8 cellular contexts compared by ENCODE assay signal in the genomic region with DNA sequence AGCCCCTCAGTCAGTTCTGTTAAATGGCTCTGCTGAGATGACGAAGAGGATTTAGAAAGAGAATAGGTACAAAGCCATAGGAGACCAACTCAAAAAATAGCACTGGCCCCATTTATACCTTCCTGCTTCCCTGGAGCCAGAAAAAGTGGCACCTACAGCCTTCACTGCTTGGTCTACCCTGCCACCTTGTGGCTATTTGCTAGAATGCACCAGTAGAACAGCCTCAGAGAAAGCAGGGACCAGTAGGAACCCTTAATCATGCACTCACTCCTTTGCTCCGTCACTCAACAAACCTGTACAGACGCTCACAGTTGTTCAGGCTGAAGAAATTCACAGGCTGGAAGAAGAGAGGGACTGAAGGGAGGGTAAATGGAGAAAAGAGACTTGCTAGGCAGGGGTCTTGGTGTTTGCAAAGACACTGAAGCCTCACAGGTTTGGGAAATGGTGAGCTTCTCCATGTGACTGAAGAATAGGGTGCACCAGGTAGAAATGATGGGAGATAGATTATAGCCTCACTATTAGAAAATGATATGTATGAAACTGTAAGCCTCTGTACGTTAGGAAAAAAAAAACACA. TPM values are rescaled to one million over a fixed set of nuclear protein-coding genes. Genes with fewer than 3 reads are reported as not detected.
DNase-seq lines count a peak whose midpoint lies in the region; ATAC-seq and TF ChIP-seq lines count a peak whose summit lies in the region.

No MANE protein-coding gene starts in this region.

- H3F3A ChIP-seq in DOHH2 (ENCODE audit: control insufficient read depth, insufficient read depth): peaks cover 20% of the 10 kb centered on the region
- no peaks in the 10 kb centered on the region for H3F3A ChIP-seq in PC-3 (ENCODE audit: low read length, unreplicated experiment)

- no peaks in the 10 kb centered on the region for H3K9me3 Mint-ChIP-seq in activated T-cell treated with anti-CD3 and anti-CD28 coated beads, Interleukin-2, amount 50 U/mL, for 24 hours

- H3K27ac Mint-ChIP-seq in activated T-cell treated with anti-CD3 and anti-CD28 coated beads, Interleukin-2, amount 50 U/mL, for 24 hours: no peak overlapping the region

- no peak for TF ChIP-seq POLR2A in thyroid gland (IDR thresholded peaks at IDR 0.05)

- H3K14ac ChIP-seq in neuronal stem cell (ENCODE audit: low read length): no peak overlapping the region

- POLR2A ChIA-PET in PC-3 (lab: Charles Lee; ENCODE audit: unreplicated experiment): no interaction called here

- H4K8ac ChIP-seq in neuronal stem cell (ENCODE audit: low read depth, low read length): no peak overlapping the region

- H3K4me3 Mint-ChIP-seq in activated T-cell treated with anti-CD3 and anti-CD28 coated beads, Interleukin-2, amount 50 U/mL, for 24 hours: no peak overlapping the region

- no peak overlapping the region for H2BK120ac ChIP-seq in neuronal stem cell (ENCODE audit: low read depth, low read length)

- H2AFZ ChIP-seq in PC-3 (ENCODE audit: low read length) (peak overlapping the region; percentile 68), neuronal stem cell (ENCODE audit: low read length) (no peak overlapping the region)

- H3K9me2 ChIP-seq in DOHH2 (replicated peaks; ENCODE audit: control insufficient read depth, low read length) (no peaks in the 10 kb centered on the region), PC-3 (replicated peaks; ENCODE audit: low read length) (no peaks in the 10 kb centered on the region)

- H3K27me3 ChIP-seq in DOHH2 (ENCODE audit: control insufficient read depth, low read length) (no peaks in the 10 kb centered on the region), PC-3 (ENCODE audit: low read length) (no peaks in the 10 kb centered on the region), neuronal stem cell (ENCODE audit: control insufficient read depth in 3 of 3, insufficient read depth in 3 of 3, low read depth in 1 of 3, low read length in 3 of 3) (peaks cover 0 to 5% (median 0%) of the 10 kb centered on the region in 3 experiments), thyroid gland (no peaks in the 10 kb centered on the region)

- H3K4me3 ChIP-seq in DOHH2 (ENCODE audit: low read length) (no peak overlapping the region), PC-3 (ENCODE audit: low read length) (no peak overlapping the region), neuronal stem cell (ENCODE audit: low read length in 2 of 2) (no peak overlapping the region), thyroid gland (replicated peaks in 1 of 3) (no peak overlapping the region)

- peaks cover 14% of the 10 kb centered on the region for H3K4me1 Mint-ChIP-seq in activated T-cell treated with anti-CD3 and anti-CD28 coated beads, Interleukin-2, amount 50 U/mL, for 24 hours (ENCODE audit: low read depth)

- H3K79me1 ChIP-seq in neuronal stem cell (ENCODE audit: low read depth, low read length): no peaks in the 10 kb centered on the region

- ATAC-seq in GM21737 (IDR thresholded peaks at IDR 0.05; ENCODE audit: unreplicated experiment) (peak; percentile 88), PC-3 (peak; percentile 87)

- H3K9ac ChIP-seq in PC-3 (ENCODE audit: low read length): no peak overlapping the region
- H3K9ac ChIP-seq in neuronal stem cell (ENCODE audit: low read depth, low read length, poor library complexity): no peak overlapping the region

- TF ChIP-seq CTCF in DOHH2 (IDR thresholded peaks at IDR 0.05; ENCODE audit: low read depth, low read length, poor library complexity, severe bottlenecking) (peak; percentile 95), PC-3 (conservative IDR thresholded peaks at IDR 0.05; ENCODE audit: low read depth, low read length) (peak; percentile 97), thyroid gland (IDR thresholded peaks at IDR 0.05) (peak; percentile 75 to 95 (median 93))

- intact Hi-C loops in PC-3 (cut with micrococcal nuclease): loop anchor here (1.0 to 2.0 kb wide), 5 partner anchors 35 to 602 kb away; no protein-coding TSS in a partner anchor
- intact Hi-C loops in thyroid gland (cut with DNase I): no loop called here

- H3K4me1 ChIP-seq in DOHH2 (ENCODE audit: control insufficient read depth, low read length): peaks cover 13% of the 10 kb centered on the region
- H3K4me1 ChIP-seq in PC-3 (ENCODE audit: insufficient read depth, low read length): peaks cover 7% of the 10 kb centered on the region; the same call in 1 of the 2 replicates
- no peaks in the 10 kb centered on the region for H3K4me1 ChIP-seq in neuronal stem cell (ENCODE audit: control insufficient read depth in 2 of 2, insufficient read depth in 1 of 2, low read depth in 1 of 2, low read length in 2 of 2)
- no peaks in the 10 kb centered on the region for H3K4me1 ChIP-seq in thyroid gland

- H3K9me3 ChIP-seq in DOHH2 (ENCODE audit: control insufficient read depth, insufficient read depth, low read length) (no peaks in the 10 kb centered on the region), PC-3 (ENCODE audit: low read length) (no peaks in the 10 kb centered on the region), neuronal stem cell (replicated peaks in 1 of 2; ENCODE audit: control insufficient read depth in 2 of 2, insufficient read depth in 1 of 2, low read depth in 1 of 2, low read length in 2 of 2) (no peaks in the 10 kb centered on the region), thyroid gland (no peaks in the 10 kb centered on the region)

- WGBS in neuronal stem cell (ENCODE audit: extremely low coverage in 2 of 2, insufficient read length in 2 of 2, insufficient replicate concordance in 1 of 2), 2 donors: no CpG with 5 or more reads among the region's 4 CpGs
- WGBS in thyroid gland, 2 donors: 17% methylated on average over 4 of the region's 4 CpGs

- H3K4ac ChIP-seq in neuronal stem cell (ENCODE audit: low read length): no peak overlapping the region

- peak; percentile 70 for DNase-seq in LHCN-M2 (ENCODE audit: low read depth)
- DNase-seq in PC-3: peak; percentile 92
- DNase-seq in activated T-cell treated with anti-CD3 and anti-CD28 coated beads, Interleukin-2, amount 50 U/mL, for 24 hours: peak; percentile 72
- peak; percentile 60 for DNase-seq in fibroblast of gingiva (ENCODE audit: low read depth)
- peak; percentile 73 for DNase-seq in neuronal stem cell (ENCODE audit: low spot score)
- DNase-seq in thyroid gland: peak; percentile 74 to 76

- no peak overlapping the region for H2BK5ac ChIP-seq in neuronal stem cell (ENCODE audit: low read length)

- no peak overlapping the region for H3K27ac ChIP-seq in DOHH2 (ENCODE audit: low read depth, low read length)
- no peak overlapping the region for H3K27ac ChIP-seq in PC-3 (ENCODE audit: low read length)
- no peak overlapping the region for H3K27ac ChIP-seq in neuronal stem cell (replicated peaks; ENCODE audit: low read length)
- H3K27ac ChIP-seq in thyroid gland: no peak overlapping the region

- H3K36me3 ChIP-seq in DOHH2 (ENCODE audit: control insufficient read depth, low read length) (no peaks in the 10 kb centered on the region), PC-3 (ENCODE audit: low read depth, low read length) (no peaks in the 10 kb centered on the region), neuronal stem cell (replicated peaks in 1 of 2; ENCODE audit: control insufficient read depth in 2 of 2, insufficient read depth in 2 of 2, low read length in 2 of 2) (no peaks in the 10 kb centered on the region), thyroid gland (no peaks in the 10 kb centered on the region)

- H3K23ac ChIP-seq in neuronal stem cell (ENCODE audit: low read depth, low read length, poor library complexity): no peak overlapping the region

- H3K4me2 ChIP-seq in DOHH2 (ENCODE audit: low read length) (peak overlapping the region; percentile 45), PC-3 (ENCODE audit: low read length) (peak overlapping the region; percentile 45), neuronal stem cell (ENCODE audit: insufficient read depth, low read length, poor library complexity, severe bottlenecking) (no peak overlapping the region)

- BruUV-seq in PC-3 (replicated peaks; lab: Mats Ljungman, UMichigan): no TSS peak

- H2BK15ac ChIP-seq in neuronal stem cell (ENCODE audit: low read length): no peak overlapping the region

- no peak overlapping the region for H4K91ac ChIP-seq in neuronal stem cell (ENCODE audit: low read depth, low read length, poor library complexity)

- H3K27me3 Mint-ChIP-seq in activated T-cell treated with anti-CD3 and anti-CD28 coated beads, Interleukin-2, amount 50 U/mL, for 24 hours: no peaks in the 10 kb centered on the region

- CTCF ChIA-PET in PC-3 (lab: Charles Lee): interaction anchor here (0.7 to 1.5 kb wide), 4 partner anchors 11 to 593 kb away, joined by 3 to 8 read pairs (median 6); no protein-coding TSS in a partner anchor

- H3K79me2 ChIP-seq in DOHH2 (ENCODE audit: control insufficient read depth, low read length) (no peaks in the 10 kb centered on the region), PC-3 (ENCODE audit: low read length) (no peaks in the 10 kb centered on the region)

- no peaks in the 10 kb centered on the region for H3K36me3 Mint-ChIP-seq in activated T-cell treated with anti-CD3 and anti-CD28 coated beads, Interleukin-2, amount 50 U/mL, for 24 hours (ENCODE audit: low read depth)

- no peak overlapping the region for H3K18ac ChIP-seq in neuronal stem cell (ENCODE audit: low read length)

- no peak overlapping the region for H2BK12ac ChIP-seq in neuronal stem cell (ENCODE audit: low read length)

- no peaks in the 10 kb centered on the region for H4K20me1 ChIP-seq in DOHH2 (ENCODE audit: control insufficient read depth, insufficient read depth, low read depth, low read length)
- no peaks in the 10 kb centered on the region for H4K20me1 ChIP-seq in PC-3 (ENCODE audit: low read length)

- no peak overlapping the region for H2AK5ac ChIP-seq in neuronal stem cell (ENCODE audit: low read depth, low read length)

RNA-seq across cellular contexts. Expression of a gene that starts 12.1 kb away (rescaled TPM):
- total RNA-seq in LHCN-M2 (2014; rRNA removed) (not detected in 2 replicates), PC-3 (2014; rRNA removed) (not detected in 2 replicates), thyroid gland (not detected)
- not detected for polyA plus RNA-seq in LHCN-M2 (2012)
- polyA plus RNA-seq in neuronal stem cell (2013, experiment 1 of 2): not detected
- polyA plus RNA-seq in neuronal stem cell (2013, experiment 2 of 2): not detected

RNA-seq across cellular contexts. Expression of a gene that starts 30.8 kb away (rescaled TPM):
- total RNA-seq in LHCN-M2 (2014; rRNA removed): 20.6 and 34.0 TPM in 2 replicates
- polyA plus RNA-seq in LHCN-M2 (2012): 11.0 TPM
- 7.7 and 11.8 TPM in 2 replicates for total RNA-seq in PC-3 (2014; rRNA removed)
- 12.1 TPM for polyA plus RNA-seq in neuronal stem cell (2013, experiment 1 of 2)
- polyA plus RNA-seq in neuronal stem cell (2013, experiment 2 of 2): 12.1 TPM
- total RNA-seq in thyroid gland: 100 to 1,000 TPM in 1 of 4 donors, 10 to 100 TPM in 3; 40.3 to 109 (median 67.2) TPM

RNA-seq across cellular contexts. Expression of a gene that starts 44.3 kb away (rescaled TPM):
- total RNA-seq in LHCN-M2 (2014; rRNA removed) (not detected in 2 replicates), PC-3 (2014; rRNA removed) (not detected in 2 replicates), thyroid gland (1 to 10 TPM in 1 of 4 donors, not detected in 3; 1.5 TPM)
- polyA plus RNA-seq in LHCN-M2 (2012): not detected
- polyA plus RNA-seq in neuronal stem cell (2013, experiment 1 of 2): 0.07 TPM
- not detected for polyA plus RNA-seq in neuronal stem cell (2013, experiment 2 of 2)
